18 cellular contexts compared by ENCODE assay signal in the genomic region with DNA sequence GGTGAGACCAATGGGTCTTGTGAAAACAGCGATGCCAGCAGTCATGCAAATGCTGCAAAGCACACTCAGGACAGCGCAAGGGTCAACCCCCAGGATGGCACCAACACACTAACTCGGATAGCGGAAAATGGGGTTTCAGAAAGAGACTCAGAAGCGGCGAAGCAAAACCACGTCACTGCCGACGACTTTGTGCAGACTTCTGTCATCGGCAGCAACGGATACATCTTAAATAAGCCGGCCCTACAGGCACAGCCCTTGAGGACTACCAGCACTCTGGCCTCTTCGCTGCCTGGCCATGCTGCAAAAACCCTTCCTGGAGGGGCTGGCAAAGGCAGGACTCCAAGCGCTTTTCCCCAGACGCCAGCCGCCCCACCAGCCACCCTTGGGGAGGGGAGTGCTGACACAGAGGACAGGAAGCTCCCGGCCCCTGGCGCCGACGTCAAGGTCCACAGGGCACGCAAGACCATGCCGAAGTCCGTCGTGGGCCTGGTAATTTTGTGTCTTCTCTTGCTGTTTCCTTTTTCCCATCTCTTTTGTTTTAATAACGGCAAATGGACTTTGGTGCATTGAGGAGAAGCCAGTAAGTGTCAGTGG.
DNase-seq lines count a peak whose midpoint lies in the region; ATAC-seq and TF ChIP-seq lines count a peak whose summit lies in the region.
"Had no signal": no experiment of that assay in that cellular context is flagged by ENCODE, and none has a peak within 500 bp of the region (broad histone marks: within the 10 kb centered on the region; RNA-seq: fewer than 3 reads in every experiment).

No MANE protein-coding gene starts in this region.

- POLR2A ChIA-PET in activated CD4-positive, alpha-beta T cell treated with anti-CD3 and anti-CD28 coated beads, Interleukin-2, amount 10 ng/mL, durations not matched to agents 7 days and 5 days (lab: Charles Lee), result no interaction called here

- H3K9me3 Mint-ChIP-seq in activated CD4-positive, alpha-beta T cell treated with anti-CD3 and anti-CD28 coated beads, Interleukin-2, amount 10 ng/mL, durations not matched to agents 7 days and 5 days, result peaks cover 51% of the 10 kb centered on the region
- H3K9me3 Mint-ChIP-seq in IgD-negative memory B cell (peaks cover 3 to 15% (median 7%) of the 10 kb centered on the region in 3 donors), progenitor cell of endocrine pancreas (ENCODE audit: low read depth) (peaks cover 6% of the 10 kb centered on the region)
- H3K9me3 Mint-ChIP-seq in central memory CD8-positive, alpha-beta T cell, result peaks cover 11% of the 10 kb centered on the region

- H3K9me2 ChIP-seq in hepatocyte (replicated peaks; ENCODE audit: insufficient read depth), result no peaks in the 10 kb centered on the region

- H3K27ac Mint-ChIP-seq in activated CD4-positive, alpha-beta T cell treated with anti-CD3 and anti-CD28 coated beads, Interleukin-2, amount 10 ng/mL, durations not matched to agents 7 days and 5 days, result no peak overlapping the region
- H3K27ac Mint-ChIP-seq in IgD-negative memory B cell (peak overlapping the region; percentile 89 to 94 (median 94)), progenitor cell of endocrine pancreas (peak overlapping the region; percentile 77)
- H3K27ac Mint-ChIP-seq in central memory CD8-positive, alpha-beta T cell (ENCODE audit: low read depth), result peak overlapping the region; percentile 83
- H3K27ac Mint-ChIP-seq: dendritic cell treated with granulocyte-macrophage colony-stimulating factor and Interleukin-4, amounts not matched to agents 40 ng/mL and 50 ng/mL, for 4 days; HFFc6 had no signal

- DNase-seq in activated CD4-positive, alpha-beta T cell treated with anti-CD3 and anti-CD28 coated beads, Interleukin-2, amount 10 ng/mL, durations not matched to agents 7 days and 5 days, result no peak
- no peak for DNase-seq in activated CD4-positive, alpha-beta T cell treated with anti-CD3 and anti-CD28 coated beads for 1 hour
- DNase-seq in central memory CD8-positive, alpha-beta T cell (ENCODE audit: low spot score in 2 of 2), result no peak
- DNase-seq in progenitor cell of endocrine pancreas (ENCODE audit: low spot score, unreplicated experiment) (no peak), iPS-NIHi11 (ENCODE audit: low spot score) (no peak), hepatocyte (ENCODE audit: low spot score) (no peak), NCI-H2196 treated with DMSO at 0.1 percent for 48 hours (lab: John Stamatoyannopoulos, UW; ENCODE audit: unreplicated experiment) (no peak)
- DNase-seq: activated naive CD4-positive, alpha-beta T cell; body of pancreas; EL; HFFc6; NCI-H2171; NCI-H748 treated with DMSO at 0.1 percent for 48 hours; trophoblast cell had no signal

- H4K20me1 ChIP-seq in hepatocyte (ENCODE audit: insufficient read depth, poor library complexity, severe bottlenecking), result no peaks in the 10 kb centered on the region

- no peaks in the 10 kb centered on the region for H3K9me3 ChIP-seq in hepatocyte (ENCODE audit: low read depth)
- H3K9me3 ChIP-seq: body of pancreas, prostate gland had no signal

- no peak overlapping the region for H2AFZ ChIP-seq in hepatocyte

- 97% methylated on average over 25 of the region's 25 CpGs for WGBS in hepatocyte (ENCODE audit: low lambda C conversion rate, missing lambda C conversion rate)

- no peak overlapping the region for H3K27ac ChIP-seq in hepatocyte
- H3K27ac ChIP-seq: body of pancreas, prostate gland, SK-N-MC had no signal

- H3K36me3 ChIP-seq in hepatocyte (replicated peaks; ENCODE audit: insufficient read depth, low read depth), result no peaks in the 10 kb centered on the region
- H3K36me3 ChIP-seq: prostate gland had no signal

- no peak for TF ChIP-seq CTCF in progenitor cell of endocrine pancreas (IDR thresholded peaks at IDR 0.05; ENCODE audit: unreplicated experiment)
- no peak for TF ChIP-seq CTCF in hepatocyte (IDR thresholded peaks at IDR 0.05; ENCODE audit: poor library complexity)

- no peaks in the 10 kb centered on the region for H3K27me3 ChIP-seq in hepatocyte
- H3K27me3 ChIP-seq: body of pancreas had no signal

- no peak for ATAC-seq in central memory CD8-positive, alpha-beta T cell (replicated peaks; ENCODE audit: extremely low read depth, poor library complexity, severe bottlenecking)
- ATAC-seq: body of pancreas had no signal

- H3K4me3 ChIP-seq in hepatocyte, result no peak overlapping the region
- H3K4me3 ChIP-seq: body of pancreas, prostate gland, SK-N-MC had no signal

- H3K4me3 Mint-ChIP-seq in activated CD4-positive, alpha-beta T cell treated with anti-CD3 and anti-CD28 coated beads, Interleukin-2, amount 10 ng/mL, durations not matched to agents 7 days and 5 days, result peak overlapping the region; percentile 19
- peak overlapping the region in 3 of 4 donors; percentile 43 to 75 (median 55) for H3K4me3 Mint-ChIP-seq in IgD-negative memory B cell
- no peak overlapping the region for H3K4me3 Mint-ChIP-seq in central memory CD8-positive, alpha-beta T cell
- no peak overlapping the region for H3K4me3 Mint-ChIP-seq in progenitor cell of endocrine pancreas (ENCODE audit: low read depth)
- H3K4me3 Mint-ChIP-seq: dendritic cell treated with granulocyte-macrophage colony-stimulating factor and Interleukin-4, amounts not matched to agents 40 ng/mL and 50 ng/mL, for 4 days; HFFc6 had no signal

- peaks cover 29% of the 10 kb centered on the region for H3K4me1 Mint-ChIP-seq in activated CD4-positive, alpha-beta T cell treated with anti-CD3 and anti-CD28 coated beads, Interleukin-2, amount 10 ng/mL, durations not matched to agents 7 days and 5 days
- H3K4me1 Mint-ChIP-seq in IgD-negative memory B cell, result peaks cover 16 to 29% (median 23%) of the 10 kb centered on the region in 3 donors
- peaks cover 31% of the 10 kb centered on the region for H3K4me1 Mint-ChIP-seq in central memory CD8-positive, alpha-beta T cell
- peaks cover 3% of the 10 kb centered on the region for H3K4me1 Mint-ChIP-seq in progenitor cell of endocrine pancreas (ENCODE audit: low read depth)

- no peak overlapping the region for H3K4me2 ChIP-seq in hepatocyte

- peaks cover 77% of the 10 kb centered on the region for H3K36me3 Mint-ChIP-seq in activated CD4-positive, alpha-beta T cell treated with anti-CD3 and anti-CD28 coated beads, Interleukin-2, amount 10 ng/mL, durations not matched to agents 7 days and 5 days (ENCODE audit: low read depth)
- peaks cover 23% of the 10 kb centered on the region for H3K36me3 Mint-ChIP-seq in IgD-negative memory B cell
- peaks cover 55% of the 10 kb centered on the region for H3K36me3 Mint-ChIP-seq in central memory CD8-positive, alpha-beta T cell (ENCODE audit: insufficient read depth)
- H3K36me3 Mint-ChIP-seq in progenitor cell of endocrine pancreas (ENCODE audit: insufficient read depth), result peaks cover 50% of the 10 kb centered on the region

- H3K79me2 ChIP-seq in hepatocyte, result peaks cover 35% of the 10 kb centered on the region

- no peaks in the 10 kb centered on the region for H3K27me3 Mint-ChIP-seq in activated CD4-positive, alpha-beta T cell treated with anti-CD3 and anti-CD28 coated beads, Interleukin-2, amount 10 ng/mL, durations not matched to agents 7 days and 5 days
- H3K27me3 Mint-ChIP-seq in IgD-negative memory B cell, result no peaks in the 10 kb centered on the region
- H3K27me3 Mint-ChIP-seq in central memory CD8-positive, alpha-beta T cell, result no peaks in the 10 kb centered on the region
- H3K27me3 Mint-ChIP-seq in progenitor cell of endocrine pancreas, result no peaks in the 10 kb centered on the region
- H3K27me3 Mint-ChIP-seq: dendritic cell treated with granulocyte-macrophage colony-stimulating factor and Interleukin-4, amounts not matched to agents 40 ng/mL and 50 ng/mL, for 4 days had no signal

- CTCF ChIA-PET in activated CD4-positive, alpha-beta T cell treated with anti-CD3 and anti-CD28 coated beads, Interleukin-2, amount 10 ng/mL, durations not matched to agents 7 days and 5 days (lab: Charles Lee), result no interaction called here

- no peaks in the 10 kb centered on the region for H3K4me1 ChIP-seq in hepatocyte (ENCODE audit: insufficient read depth)
- H3K4me1 ChIP-seq: body of pancreas, prostate gland had no signal

Comparison
In these comparisons a context has a peak if more than half of its experiments do, and no peak if none do; other contexts are left out.
1. H3K4me3 Mint-ChIP-seq: peak in activated CD4-positive, alpha-beta T cell treated with anti-CD3 and anti-CD28 coated beads, Interleukin-2, amount 10 ng/mL, durations not matched to agents 7 days and 5 days (single experiment) and IgD-negative memory B cell (3 of 4); none in central memory CD8-positive, alpha-beta T cell (single experiment) and progenitor cell of endocrine pancreas (single experiment).